9 cellular contexts compared by ENCODE assay signal in the genomic region with DNA sequence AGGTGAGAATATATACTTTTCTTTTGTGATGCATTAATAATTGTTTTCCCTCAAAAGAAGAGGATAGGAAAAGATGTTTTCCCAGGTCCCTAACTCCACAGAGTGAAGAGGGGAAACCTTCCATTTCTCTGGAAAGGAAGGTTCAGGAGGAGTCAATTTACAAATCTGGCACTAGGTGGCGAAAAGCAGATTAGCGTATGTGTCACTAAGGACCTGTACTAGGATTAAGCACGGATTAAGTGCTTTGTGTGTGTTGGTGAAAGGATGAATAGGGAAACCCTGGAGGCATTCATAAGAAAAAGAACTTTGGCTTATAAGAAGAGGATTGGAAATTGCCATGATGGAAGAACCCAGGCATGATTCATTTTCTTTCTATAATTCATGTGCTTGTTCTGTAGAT.
DNase-seq lines count a peak whose midpoint lies in the region; ATAC-seq, FAIRE-seq and TF ChIP-seq lines count a peak whose summit lies in the region.
"Had no signal": no experiment of that assay in that cellular context is flagged by ENCODE, and none has a peak within 500 bp of the region (broad histone marks: within the 10 kb centered on the region; RNA-seq: fewer than 3 reads in every experiment).

No MANE protein-coding gene starts in this region.

- no peak overlapping the region for H2AFZ ChIP-seq in keratinocyte (ENCODE audit: control insufficient read depth, low read length)

- H4K20me1 ChIP-seq in keratinocyte (ENCODE audit: control insufficient read depth, extremely low read depth, insufficient read depth, low read length) = no peaks in the 10 kb centered on the region

- no peaks in the 10 kb centered on the region for H3K27me3 ChIP-seq in keratinocyte (ENCODE audit: control insufficient read depth, extremely low read depth, insufficient read depth, low read length)
- no peaks in the 10 kb centered on the region for H3K27me3 ChIP-seq in vagina

- no peaks in the 10 kb centered on the region for H3K9me1 ChIP-seq in keratinocyte (ENCODE audit: control insufficient read depth, extremely low read depth, insufficient read depth, low read length)

- FAIRE-seq in keratinocyte (lab: Jason Lieb, UNC) = peak; percentile 39

- BruUV-seq in Calu3 (replicated peaks; lab: Mats Ljungman, UMichigan) = no TSS peak

- no peak for TF ChIP-seq POLR2A in vagina (IDR thresholded peaks at IDR 0.05)

- in situ Hi-C loops in SK-MEL-5 (cut with HindIII; ENCODE audit: low pct_unique_long_range_greater_than_20kb, low sequenced_read_pairs) = no loop called here

- H3K36me3 Mint-ChIP-seq in Calu3 (ENCODE audit: insufficient read depth, unreplicated experiment) = no peaks in the 10 kb centered on the region
- H3K36me3 Mint-ChIP-seq in HFFc6 (ENCODE audit: low read depth) = no peaks in the 10 kb centered on the region

- H3K27ac ChIP-seq in keratinocyte (ENCODE audit: control insufficient read depth, insufficient read depth, low read length) = no peak overlapping the region
- no peak overlapping the region for H3K27ac ChIP-seq in vagina

- no peak overlapping the region for H3K9ac ChIP-seq in keratinocyte (ENCODE audit: control insufficient read depth, extremely low read depth, insufficient read depth, low read length)

- no peak overlapping the region for H3K4me2 ChIP-seq in keratinocyte (ENCODE audit: control insufficient read depth, extremely low read depth, insufficient read depth, low read depth, low read length)

- ATAC-seq in HG03280 (IDR thresholded peaks at IDR 0.05; ENCODE audit: unreplicated experiment) = no peak

- H3K9me3 Mint-ChIP-seq in Calu3 (ENCODE audit: low read depth, unreplicated experiment) (no peaks in the 10 kb centered on the region), HFFc6 (no peaks in the 10 kb centered on the region)

- H3K36me3 ChIP-seq in keratinocyte (ENCODE audit: control insufficient read depth in 2 of 2, extremely low read depth in 1 of 2, insufficient read depth in 2 of 2, low read length in 2 of 2) = no peaks in the 10 kb centered on the region
- H3K36me3 ChIP-seq in vagina = no peaks in the 10 kb centered on the region

- DNase-seq in Calu3 (peak; percentile 25), HFFc6 (no peak), SK-MEL-5 (ENCODE audit: low read depth, low spot score) (peak; percentile 60), keratinocyte (ENCODE audit: low read depth, low spot score) (peak; percentile 1), activated T-cell treated with anti-CD3 and anti-CD28 coated beads for 4 hours (no peak), vagina (ENCODE audit: extremely low spot score in 2 of 2) (no peak)
- DNase-seq in stimulated activated CD4-positive, alpha-beta T cell treated with anti-CD3 and anti-CD28 coated beads, Interleukin-4, amount 100 ng/mL, for 24 hours = no peak
- DNase-seq: activated CD4-positive, alpha-beta T cell treated with anti-CD3 and anti-CD28 coated beads, Interleukin-2, amount 50 U/mL, for 48 hours had no signal

- peaks cover 39% of the 10 kb centered on the region for H3K27me3 Mint-ChIP-seq in Calu3 (ENCODE audit: unreplicated experiment)
- H3K27me3 Mint-ChIP-seq in HFFc6 (ENCODE audit: insufficient read depth) = no peaks in the 10 kb centered on the region; the same call in 1 of the 2 replicates

- dilution Hi-C loops in keratinocyte (cut with MboI; ENCODE audit: extremely low pct_ligation_motif_present, low sequenced_read_pairs) = no loop called here

- intact Hi-C loops in Calu3 (cut with micrococcal nuclease; ENCODE audit: unreplicated experiment) = loop anchor here (1.0 to 10.0 kb wide), 4 partner anchors 351 to 698 kb away; no protein-coding TSS in a partner anchor
- intact Hi-C loops in vagina (cut with DNase I) = loop anchor here (5.0 kb wide), 1 partner anchor 553 kb away; no protein-coding TSS in a partner anchor

- H3K9me3 ChIP-seq in keratinocyte (ENCODE audit: control insufficient read depth, low read depth, low read length) (no peaks in the 10 kb centered on the region), vagina (no peaks in the 10 kb centered on the region)

- H3K27ac Mint-ChIP-seq in Calu3 (ENCODE audit: unreplicated experiment) = no peak overlapping the region
- H3K27ac Mint-ChIP-seq in HFFc6 = no peak overlapping the region

- H3K4me1 Mint-ChIP-seq in Calu3 (ENCODE audit: low read depth, unreplicated experiment) (no peaks in the 10 kb centered on the region), HFFc6 (ENCODE audit: low read depth) (peaks cover 13% of the 10 kb centered on the region)

- TF ChIP-seq CTCF in Calu3 (IDR thresholded peaks at IDR 0.05; ENCODE audit: unreplicated experiment) (peak; percentile 58), HFFc6 (IDR thresholded peaks at IDR 0.05) (peak; percentile 68), keratinocyte (optimal IDR thresholded peaks at IDR 0.05 in 1 of 3, IDR thresholded peaks at IDR 0.05 in 1 of 3, conservative IDR thresholded peaks at IDR 0.05 in 1 of 3; ENCODE audit: extremely low read depth in 1 of 3, insufficient read depth in 2 of 3, low read length in 3 of 3) (peak; percentile 59 to 72 (median 61)), vagina (IDR thresholded peaks at IDR 0.05) (no peak)

- CTCF ChIA-PET in Calu3 (lab: Charles Lee) = interaction anchor here (1.0 kb wide), 1 partner anchor 553 kb away, joined by 4 read pairs; no protein-coding TSS in a partner anchor

- H3K4me3 Mint-ChIP-seq in Calu3 (ENCODE audit: low read depth, unreplicated experiment) (no peak overlapping the region), HFFc6 (no peak overlapping the region)

- no peaks in the 10 kb centered on the region for H3K79me2 ChIP-seq in keratinocyte (ENCODE audit: control insufficient read depth, insufficient read depth, low read length)

- H3K4me1 ChIP-seq in keratinocyte (ENCODE audit: control insufficient read depth, extremely low read depth, insufficient read depth, low read length) (no peaks in the 10 kb centered on the region), vagina (no peaks in the 10 kb centered on the region)

- H3K4me3 ChIP-seq in keratinocyte (ENCODE audit: control insufficient read depth in 2 of 3, extremely low read depth in 1 of 3, insufficient read depth in 2 of 3, low read depth in 1 of 3, low read length in 3 of 3) (no peak overlapping the region), vagina (no peak overlapping the region)

Comparison
In these comparisons a context has a peak if more than half of its experiments do, and no peak if none do; other contexts are left out.
1. DNase-seq: peak in Calu3 (single experiment), SK-MEL-5 (single experiment) and keratinocyte (single experiment); none in HFFc6 (single experiment), activated T-cell treated with anti-CD3 and anti-CD28 coated beads for 4 hours (single experiment), stimulated activated CD4-positive, alpha-beta T cell treated with anti-CD3 and anti-CD28 coated beads, Interleukin-4, amount 100 ng/mL, for 24 hours (single experiment) and vagina (0 of 2).
2. CTCF ChIP-seq: peak in Calu3 (single experiment), HFFc6 (single experiment) and keratinocyte (3 of 3); none in vagina (0 of 3).